9 cellular contexts compared by ENCODE assay signal in genomic region chr14:69535230-69535848, GRCh38. TPM values are rescaled to one million over a fixed set of nuclear protein-coding genes. Genes with fewer than 3 reads are reported as not detected.
DNase-seq lines count a peak whose midpoint lies in the region; ATAC-seq and TF ChIP-seq lines count a peak whose summit lies in the region.
"Had no signal": no experiment of that assay in that cellular context is flagged by ENCODE, and none has a peak within 500 bp of the region (broad histone marks: within the 10 kb centered on the region; RNA-seq: fewer than 3 reads in every experiment).

No MANE protein-coding gene starts in this region.

- TF ChIP-seq RAD21 in HCT116 (IDR thresholded peaks at IDR 0.05; ENCODE audit: low read depth): peak; percentile 77

- peaks cover 0 to 12% of the 10 kb centered on the region in 2 experiments; a peak in 2 of 4 replicates for H3K4me1 ChIP-seq in HCT116 (ENCODE audit: control insufficient read depth in 1 of 2, insufficient read depth in 2 of 2, low read length in 2 of 2)

- H3K36me3 ChIP-seq in HCT116 (ENCODE audit: control insufficient read depth in 1 of 2, insufficient read depth in 2 of 2, low read length in 2 of 2): no peaks in the 10 kb centered on the region

- peak overlapping the region; percentile 13; the same call in 1 of the 2 replicates for H3K4me2 ChIP-seq in HCT116 (ENCODE audit: low read length)

- no peaks in the 10 kb centered on the region for H3K9me2 ChIP-seq in HCT116 (ENCODE audit: insufficient read depth)

- no peaks in the 10 kb centered on the region for H3K9me3 ChIP-seq in HCT116 (ENCODE audit: control insufficient read depth in 1 of 2, insufficient read depth in 1 of 2, low read depth in 1 of 2, low read length in 2 of 2)

- RAD21 ChIA-PET in HCT116 (lab: Charles Lee; ENCODE audit: low non-redundant PET in 1 of 2, low total read pairs in 2 of 2, uncharacterized antibody in 2 of 2, unreplicated experiment in 2 of 2): interaction anchor here (0.6 to 1.3 kb wide), 2 partner anchors 38 to 144 kb away, joined by 3 to 5 read pairs; no protein-coding TSS in a partner anchor

- peak; percentile 42 for DNase-seq in HCT116 (ENCODE audit: low read depth, low spot score)
- DNase-seq in NCI-H82 (lab: John Stamatoyannopoulos, UW): peak; percentile 89
- peak; percentile 34 to 79 (median 70) for DNase-seq in dorsolateral prefrontal cortex
- DNase-seq in middle frontal gyrus (ENCODE audit: extremely low spot score, low spot score): peak; percentile 33
- no peak for DNase-seq in stimulated activated CD4-positive, alpha-beta T cell treated with anti-CD3 and anti-CD28 coated beads, Interleukin-1b, Interleukin-23, amount 100 ng/mL, for 48 hours
- DNase-seq in NOMO-1 treated with DMSO at 0.1 percent for 48 hours (lab: John Stamatoyannopoulos, UW; ENCODE audit: unreplicated experiment): no peak
- DNase-seq: CD4-positive, CD25-positive, alpha-beta regulatory T cell had no signal

- H3K4me3 ChIP-seq in HCT116 (replicated peaks in 1 of 2; ENCODE audit: low read depth in 1 of 2, low read length in 2 of 2) (no peak overlapping the region), dorsolateral prefrontal cortex (no peak overlapping the region)

- no peaks in the 10 kb centered on the region for H4K20me1 ChIP-seq in HCT116 (ENCODE audit: insufficient read depth)

- H2AFZ ChIP-seq in HCT116 (ENCODE audit: low read depth, low read length, poor library complexity, severe bottlenecking): peak overlapping the region; percentile 18

- intact Hi-C loops in HCT116 (cut with micrococcal nuclease): loop anchor here (1.0 kb wide), 1 partner anchor 39 kb away; the partner anchor contains the start of gene CCDC177
- intact Hi-C loops in dorsolateral prefrontal cortex (cut with DNase I): loop anchor here in 1 of 2 donors (2.0 kb wide), 2 partner anchors 39 to 191 kb away; partner anchors contain the start of gene CCDC177

- peak; percentile 92 for TF ChIP-seq CTCF in 22Rv1 (IDR thresholded peaks at IDR 0.05)
- peak; percentile 73 to 85 (median 80); a peak in 5 of 6 replicates for TF ChIP-seq CTCF in HCT116 (IDR thresholded peaks at IDR 0.05 in 2 of 3, conservative IDR thresholded peaks at IDR 0.05 in 1 of 3; ENCODE audit: borderline replicate concordance in 1 of 3, insufficient read depth in 1 of 3, low read depth in 2 of 3, low read length in 2 of 3)
- TF ChIP-seq CTCF in dorsolateral prefrontal cortex (IDR thresholded peaks at IDR 0.05 in 54 of 56, conservative IDR thresholded peaks at IDR 0.05 in 2 of 56; ENCODE audit: low read depth in 1 of 56, partially characterized antibody in 56 of 56): peak; percentile 19 to 82 (median 64)

- H3K27me3 ChIP-seq in HCT116 (ENCODE audit: insufficient read depth, low read length) (no peaks in the 10 kb centered on the region), dorsolateral prefrontal cortex (no peaks in the 10 kb centered on the region)

- H3K9ac ChIP-seq in HCT116 (ENCODE audit: low read length): no peak overlapping the region

- BruUV-seq in HCT116 (replicated peaks; lab: Mats Ljungman, UMichigan): no TSS peak

- CTCF ChIA-PET in HCT116 (lab: Charles Lee): interaction anchor here (0.8 to 1.4 kb wide), 14 partner anchors 9 to 191 kb away, joined by 3 to 27 read pairs (median 4); partner anchors contain the start of gene CCDC177

- H3K79me2 ChIP-seq in HCT116 (ENCODE audit: insufficient read depth, low read length): no peaks in the 10 kb centered on the region

- H3K27ac ChIP-seq in 22Rv1 (no peak overlapping the region), HCT116 (ENCODE audit: low read depth, low read length) (no peak overlapping the region), dorsolateral prefrontal cortex (no peak overlapping the region)

- POLR2A ChIA-PET in HCT116 (lab: Charles Lee): no interaction called here

- peak; percentile 96 for ATAC-seq in HCT116
- ATAC-seq in GM19023 (IDR thresholded peaks at IDR 0.05; ENCODE audit: unreplicated experiment): no peak

- TF ChIP-seq POLR2A in HCT116 (IDR thresholded peaks at IDR 0.05; ENCODE audit: borderline replicate concordance, extremely low read depth, insufficient read depth, insufficient read length): no peak

TF ChIP-seq in HCT116, 20 proteins besides CTCF, POLR2A, EP300 and RAD21:
- TF ChIP-seq EGR1 (IDR thresholded peaks at IDR 0.05; ENCODE audit: low read depth) (peak; percentile 51; the same call in 1 of the 2 replicates), SIN3A (IDR thresholded peaks at IDR 0.05; ENCODE audit: low read depth) (no peak), CBX3 (IDR thresholded peaks at IDR 0.05; ENCODE audit: low read depth) (0 out of 2 replicates have a peak, but pooled peaks have one; percentile 22), POLR2AphosphoS5 (IDR thresholded peaks at IDR 0.05; ENCODE audit: low read depth, low read length) (no peak), JUND (IDR thresholded peaks at IDR 0.05) (no peak), ATF3 (IDR thresholded peaks at IDR 0.05) (no peak), ZFX (IDR thresholded peaks at IDR 0.05) (no peak), MAX (IDR thresholded peaks at IDR 0.05) (no peak), TCF7L2 (IDR thresholded peaks at IDR 0.05; ENCODE audit: borderline replicate concordance, extremely low read depth, insufficient read depth, insufficient read length) (no peak), ZNF274 (IDR thresholded peaks at IDR 0.05; ENCODE audit: low read depth, low read length) (no peak)
TF ChIP-seq in HCT116: peak in this region for 2.

RNA-seq across cellular contexts. Expression of gene CCDC177, which starts 39.3 kb away (rescaled TPM):
- total RNA-seq in HCT116 (2021; ENCODE audit: unreplicated experiment) (not detected), dorsolateral prefrontal cortex (10 to 100 TPM in 59 of 120 experiments, 1 to 10 TPM in 61; 2.8 to 14.6 (median 10.0) TPM)
- polyA plus RNA-seq in HCT116 (2012): not detected in 2 replicates
- total RNA-seq: CD4-positive, CD25-positive, alpha-beta regulatory T cell had no signal
- polyA plus RNA-seq: CD4-positive, CD25-positive, alpha-beta regulatory T cell had no signal

RNA-seq across cellular contexts. Expression of gene PLEKHD1, which starts 50.8 kb away (rescaled TPM):
- 1.2 TPM for total RNA-seq in HCT116 (2021; ENCODE audit: unreplicated experiment)
- polyA plus RNA-seq in HCT116 (2012): 0.52 and 0.66 TPM in 2 replicates
- total RNA-seq in dorsolateral prefrontal cortex: 1 to 10 TPM in 118 of 120 experiments, under 1 TPM in 2; 0.76 to 6.0 (median 2.6) TPM

Comparison
In these comparisons a context has a peak if more than half of its experiments do, and no peak if none do; other contexts are left out.
1. DNase-seq: peak in HCT116 (single experiment), NCI-H82 (single experiment), dorsolateral prefrontal cortex (10 of 10) and middle frontal gyrus (single experiment); none in stimulated activated CD4-positive, alpha-beta T cell treated with anti-CD3 and anti-CD28 coated beads, Interleukin-1b, Interleukin-23, amount 100 ng/mL, for 48 hours (single experiment) and NOMO-1 treated with DMSO at 0.1 percent for 48 hours (single experiment).
2. Peak in every context shown above with its lines, with median percentiles within 50 percentile points of each other: CTCF ChIP-seq.